Comparison of ENCODE assay signal across 21 cellular contexts in the genomic region with DNA sequence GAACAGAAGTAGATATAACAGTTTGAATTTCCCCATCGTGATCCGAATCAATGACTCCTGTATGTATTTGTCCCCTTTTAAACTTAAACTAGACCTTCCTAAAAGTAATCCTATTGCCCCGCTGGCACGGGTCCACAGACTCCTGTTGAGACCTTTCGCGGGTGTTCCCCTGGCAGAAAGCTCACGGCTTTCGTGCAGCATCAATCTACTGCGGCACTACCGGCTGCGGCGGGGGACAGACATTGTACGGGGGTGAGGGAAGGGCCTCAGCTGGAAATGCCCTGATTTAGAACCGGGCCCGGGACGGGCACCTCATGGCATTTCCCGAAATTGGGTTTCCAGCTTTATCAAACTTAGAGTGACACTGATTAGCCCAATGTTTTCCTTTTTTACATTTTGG. TPM values are rescaled to one million over a fixed set of nuclear protein-coding genes. Genes with fewer than 3 reads are reported as not detected.
A peak's percentile ranks its signal among the peaks of the same experiment; 100 is the strongest.
DNase-seq lines count a peak whose midpoint lies in the region; ATAC-seq, FAIRE-seq and TF ChIP-seq lines count a peak whose summit lies in the region.
"Had no signal": no experiment of that assay in that cellular context is flagged by ENCODE, and none has a peak within 500 bp of the region (broad histone marks: within the 10 kb centered on the region; RNA-seq: fewer than 3 reads in every experiment).

No MANE protein-coding gene starts in this region.

- H3K9me3 Mint-ChIP-seq in activated CD4-positive, alpha-beta T cell treated with anti-CD3 and anti-CD28 coated beads for 36 hours (ENCODE audit: low read depth) = peaks cover 7% of the 10 kb centered on the region
- H3K9me3 Mint-ChIP-seq in activated CD4-positive, alpha-beta T cell treated with anti-CD3 and anti-CD28 coated beads, Interleukin-2, amount 10 ng/mL, durations not matched to agents 7 days and 5 days = peaks cover 19% of the 10 kb centered on the region
- no peaks in the 10 kb centered on the region for H3K9me3 Mint-ChIP-seq in CD4-positive, alpha-beta T cell
- H3K9me3 Mint-ChIP-seq in activated CD4-positive, alpha-beta memory T cell treated with anti-CD3 and anti-CD28 coated beads for 36 hours = peaks cover 26% of the 10 kb centered on the region

- CTCF ChIA-PET in activated CD4-positive, alpha-beta T cell treated with anti-CD3 and anti-CD28 coated beads for 36 hours (lab: Charles Lee) = interaction anchor here (0.6 to 1.3 kb wide), 4 partner anchors 14 to 998 kb away, joined by 3 to 5 read pairs (median 3); no protein-coding TSS in a partner anchor
- CTCF ChIA-PET in activated CD4-positive, alpha-beta T cell treated with anti-CD3 and anti-CD28 coated beads, Interleukin-2, amount 10 ng/mL, durations not matched to agents 7 days and 5 days (lab: Charles Lee) = interaction anchor here (1.0 to 2.0 kb wide), 6 partner anchors 9 to 49 kb away, joined by 5 to 12 read pairs (median 6); a partner anchor contains a TSS
- CTCF ChIA-PET in CD4-positive, alpha-beta T cell (lab: Charles Lee) = interaction anchor here (1.1 to 1.3 kb wide), 2 partner anchors 20 to 22 kb away, joined by 3 to 5 read pairs; no protein-coding TSS in a partner anchor
- CTCF ChIA-PET in activated CD4-positive, alpha-beta memory T cell treated with anti-CD3 and anti-CD28 coated beads for 36 hours (lab: Charles Lee) = interaction anchor here (0.7 to 2.1 kb wide), 3 partner anchors 16 to 49 kb away, joined by 3 to 8 read pairs (median 5); no protein-coding TSS in a partner anchor

- no peaks in the 10 kb centered on the region for H3K9me3 ChIP-seq in CD4-positive, alpha-beta T cell (ENCODE audit: control insufficient read depth, low read length)
- no peaks in the 10 kb centered on the region for H3K9me3 ChIP-seq in mucosa of descending colon
- H3K9me3 ChIP-seq in small intestine (ENCODE audit: control insufficient read depth, low read depth) = no peaks in the 10 kb centered on the region

- DNase-seq in activated CD4-positive, alpha-beta T cell treated with anti-CD3 and anti-CD28 coated beads for 36 hours = no peak
- no peak for DNase-seq in activated CD4-positive, alpha-beta T cell treated with anti-CD3 and anti-CD28 coated beads, Interleukin-2, amount 10 ng/mL, durations not matched to agents 7 days and 5 days
- no peak for DNase-seq in CD4-positive, alpha-beta T cell
- DNase-seq in activated CD4-positive, alpha-beta memory T cell treated with anti-CD3 and anti-CD28 coated beads for 36 hours = no peak
- DNase-seq in mucosa of descending colon (peak in 2 of 3 donors; percentile 10 to 43), small intestine (no peak)
- no peak for DNase-seq in stimulated activated CD4-positive, alpha-beta T cell treated with anti-CD3 and anti-CD28 coated beads, Interleukin-2, amount 100 ng/mL, for 48 hours
- DNase-seq: DMS79 treated with DMSO at 0.1 percent for 48 hours, GDM1, HCEC 1CT, NCI-H1417, NCI-H1930, NCI-H510A, NCI-H82 had no signal

- no peak for ATAC-seq in activated CD4-positive, alpha-beta T cell treated with anti-CD3 and anti-CD28 coated beads for 36 hours
- ATAC-seq in CD4-positive, alpha-beta T cell (ENCODE audit: poor library complexity) = no peak
- no peak for ATAC-seq in mucosa of descending colon

- POLR2A ChIA-PET in activated CD4-positive, alpha-beta T cell treated with anti-CD3 and anti-CD28 coated beads for 36 hours (lab: Charles Lee) = interaction anchor here (1.1 to 1.2 kb wide), 2 partner anchors 9 to 17 kb away, joined by 3 to 5 read pairs; no protein-coding TSS in a partner anchor
- POLR2A ChIA-PET in activated CD4-positive, alpha-beta T cell treated with anti-CD3 and anti-CD28 coated beads, Interleukin-2, amount 10 ng/mL, durations not matched to agents 7 days and 5 days (lab: Charles Lee) = no interaction called here
- POLR2A ChIA-PET in CD4-positive, alpha-beta T cell (lab: Charles Lee) = interaction anchor here (1.0 to 1.6 kb wide), 3 partner anchors 9 to 15 kb away, joined by 3 to 5 read pairs (median 4); a partner anchor contains a TSS
- POLR2A ChIA-PET in activated CD4-positive, alpha-beta memory T cell treated with anti-CD3 and anti-CD28 coated beads for 36 hours (lab: Charles Lee) = interaction anchor here (0.7 kb wide), 1 partner anchor 21 kb away, joined by 4 read pairs; no protein-coding TSS in a partner anchor

- H3K36me3 Mint-ChIP-seq in activated CD4-positive, alpha-beta T cell treated with anti-CD3 and anti-CD28 coated beads for 36 hours (ENCODE audit: low read depth) = peaks cover 31% of the 10 kb centered on the region
- peaks cover 52% of the 10 kb centered on the region for H3K36me3 Mint-ChIP-seq in activated CD4-positive, alpha-beta T cell treated with anti-CD3 and anti-CD28 coated beads, Interleukin-2, amount 10 ng/mL, durations not matched to agents 7 days and 5 days (ENCODE audit: low read depth)
- H3K36me3 Mint-ChIP-seq in CD4-positive, alpha-beta T cell (ENCODE audit: low read depth) = peaks cover 7% of the 10 kb centered on the region
- H3K36me3 Mint-ChIP-seq in activated CD4-positive, alpha-beta memory T cell treated with anti-CD3 and anti-CD28 coated beads for 36 hours = peaks cover 31% of the 10 kb centered on the region
- H3K36me3 Mint-ChIP-seq: IgD-negative memory B cell had no signal

- H3K36me3 ChIP-seq in mucosa of descending colon (ENCODE audit: low read depth) (no peaks in the 10 kb centered on the region), small intestine (ENCODE audit: control insufficient read depth in 2 of 2, insufficient read depth in 2 of 2, low read length in 2 of 2) (no peaks in the 10 kb centered on the region)

- no peaks in the 10 kb centered on the region for H3K27me3 ChIP-seq in CD4-positive, alpha-beta T cell (ENCODE audit: control insufficient read depth, insufficient read depth, low read length)
- no peaks in the 10 kb centered on the region for H3K27me3 ChIP-seq in small intestine (ENCODE audit: control insufficient read depth in 2 of 2, insufficient read depth in 2 of 2, low read length in 2 of 2)

- peak overlapping the region; percentile 91 for H3K27ac Mint-ChIP-seq in activated CD4-positive, alpha-beta T cell treated with anti-CD3 and anti-CD28 coated beads for 36 hours
- no peak overlapping the region for H3K27ac Mint-ChIP-seq in activated CD4-positive, alpha-beta T cell treated with anti-CD3 and anti-CD28 coated beads, Interleukin-2, amount 10 ng/mL, durations not matched to agents 7 days and 5 days
- H3K27ac Mint-ChIP-seq in CD4-positive, alpha-beta T cell = peak overlapping the region; percentile 95
- peak overlapping the region; percentile 81 for H3K27ac Mint-ChIP-seq in activated CD4-positive, alpha-beta memory T cell treated with anti-CD3 and anti-CD28 coated beads for 36 hours
- H3K27ac Mint-ChIP-seq: IgD-negative memory B cell had no signal

- H3K4me1 ChIP-seq in mucosa of descending colon (ENCODE audit: low read depth) (no peaks in the 10 kb centered on the region), small intestine (ENCODE audit: control insufficient read depth in 2 of 2, insufficient read depth in 1 of 2, low read depth in 1 of 2, low read length in 1 of 2) (no peaks in the 10 kb centered on the region)

- H3K4me1 Mint-ChIP-seq in activated CD4-positive, alpha-beta T cell treated with anti-CD3 and anti-CD28 coated beads for 36 hours = peaks cover 85% of the 10 kb centered on the region
- H3K4me1 Mint-ChIP-seq in activated CD4-positive, alpha-beta T cell treated with anti-CD3 and anti-CD28 coated beads, Interleukin-2, amount 10 ng/mL, durations not matched to agents 7 days and 5 days = peaks cover 80% of the 10 kb centered on the region
- H3K4me1 Mint-ChIP-seq in CD4-positive, alpha-beta T cell (ENCODE audit: low read depth) = peaks cover 84% of the 10 kb centered on the region
- peaks cover 75% of the 10 kb centered on the region for H3K4me1 Mint-ChIP-seq in activated CD4-positive, alpha-beta memory T cell treated with anti-CD3 and anti-CD28 coated beads for 36 hours (ENCODE audit: low read depth)

- FAIRE-seq in small intestine (lab: Jason Lieb, UNC) = no peak
- FAIRE-seq: D721Med, GM12892, RCC 7860 had no signal

- no peaks in the 10 kb centered on the region for H3K27me3 Mint-ChIP-seq in activated CD4-positive, alpha-beta T cell treated with anti-CD3 and anti-CD28 coated beads for 36 hours
- H3K27me3 Mint-ChIP-seq in activated CD4-positive, alpha-beta T cell treated with anti-CD3 and anti-CD28 coated beads, Interleukin-2, amount 10 ng/mL, durations not matched to agents 7 days and 5 days = no peaks in the 10 kb centered on the region
- no peaks in the 10 kb centered on the region for H3K27me3 Mint-ChIP-seq in CD4-positive, alpha-beta T cell
- no peaks in the 10 kb centered on the region for H3K27me3 Mint-ChIP-seq in activated CD4-positive, alpha-beta memory T cell treated with anti-CD3 and anti-CD28 coated beads for 36 hours
- H3K27me3 Mint-ChIP-seq: IgD-negative memory B cell had no signal

- intact Hi-C loops in activated CD4-positive, alpha-beta T cell treated with anti-CD3 and anti-CD28 coated beads for 36 hours (cut with DNase I, micrococcal nuclease) = no loop called here
- intact Hi-C loops in CD4-positive, alpha-beta T cell (cut with DNase I, micrococcal nuclease) = no loop called here
- intact Hi-C loops in activated CD4-positive, alpha-beta memory T cell treated with anti-CD3 and anti-CD28 coated beads for 36 hours (cut with micrococcal nuclease) = no loop called here
- intact Hi-C loops in mucosa of descending colon (cut with DNase I, micrococcal nuclease) = no loop called here

- no peak overlapping the region for H3K27ac ChIP-seq in CD4-positive, alpha-beta T cell (ENCODE audit: low read depth, low read length)
- no peak overlapping the region for H3K27ac ChIP-seq in small intestine (ENCODE audit: low read depth in 1 of 2, low read length in 1 of 2)

- no peak for TF ChIP-seq CTCF in CD4-positive, alpha-beta T cell (IDR thresholded peaks at IDR 0.05)
- TF ChIP-seq CTCF in mucosa of descending colon (IDR thresholded peaks at IDR 0.05) = no peak

- H3K4me3 ChIP-seq in mucosa of descending colon (no peak overlapping the region), small intestine (ENCODE audit: low read depth in 1 of 2, low read length in 2 of 2) (no peak overlapping the region)

- WGBS in small intestine, 3 donors = 89 to 95% (median 91%) methylated on average over 17 of the region's 17 CpGs

- H3K4me3 Mint-ChIP-seq in activated CD4-positive, alpha-beta T cell treated with anti-CD3 and anti-CD28 coated beads for 36 hours = no peak overlapping the region
- H3K4me3 Mint-ChIP-seq in activated CD4-positive, alpha-beta T cell treated with anti-CD3 and anti-CD28 coated beads, Interleukin-2, amount 10 ng/mL, durations not matched to agents 7 days and 5 days = no peak overlapping the region
- no peak overlapping the region for H3K4me3 Mint-ChIP-seq in CD4-positive, alpha-beta T cell
- H3K4me3 Mint-ChIP-seq in activated CD4-positive, alpha-beta memory T cell treated with anti-CD3 and anti-CD28 coated beads for 36 hours = no peak overlapping the region
- H3K4me3 Mint-ChIP-seq: IgD-negative memory B cell had no signal

RNA-seq across cellular contexts. Expression of a gene that starts 14.6 kb away (rescaled TPM):
- total RNA-seq in activated CD4-positive, alpha-beta T cell treated with anti-CD3 and anti-CD28 coated beads for 36 hours = 1,000 to 10,000 TPM; 1,864 to 2,360 TPM
- 1,000 to 10,000 TPM; 2,973 to 3,212 TPM for total RNA-seq in activated CD4-positive, alpha-beta T cell treated with anti-CD3 and anti-CD28 coated beads, Interleukin-2, amount 10 ng/mL, durations not matched to agents 7 days and 5 days
- total RNA-seq in CD4-positive, alpha-beta T cell = 100 to 1,000 TPM; 378 to 383 TPM
- total RNA-seq in activated CD4-positive, alpha-beta memory T cell treated with anti-CD3 and anti-CD28 coated beads for 36 hours = 1,000 to 10,000 TPM; 2,504 to 2,532 TPM
- 100 to 1,000 TPM; 394 to 627 (median 413) TPM for total RNA-seq in mucosa of descending colon
- 1,000 to 10,000 TPM in 1 of 3 donors, 100 to 1,000 TPM in 2; 209 to 1,061 (median 804) TPM for polyA plus RNA-seq in small intestine

RNA-seq across cellular contexts. Expression of a gene that starts 19.1 kb away (rescaled TPM):
- under 1 TPM; 0.11 to 0.30 TPM for total RNA-seq in activated CD4-positive, alpha-beta T cell treated with anti-CD3 and anti-CD28 coated beads for 36 hours
- total RNA-seq in activated CD4-positive, alpha-beta T cell treated with anti-CD3 and anti-CD28 coated beads, Interleukin-2, amount 10 ng/mL, durations not matched to agents 7 days and 5 days = under 1 TPM; 0.29 to 0.35 TPM
- total RNA-seq in CD4-positive, alpha-beta T cell = under 1 TPM; 0.36 to 0.56 TPM
- under 1 TPM in 1 of 2 experiments, not detected in 1; 0.19 TPM for total RNA-seq in activated CD4-positive, alpha-beta memory T cell treated with anti-CD3 and anti-CD28 coated beads for 36 hours
- total RNA-seq in mucosa of descending colon = not detected
- under 1 TPM in 1 of 3 donors, not detected in 2; 0.03 TPM for polyA plus RNA-seq in small intestine
- total RNA-seq: A673, HT1080, LHCN-M2 had no signal
- polyA plus RNA-seq: IgD-negative memory B cell had no signal

RNA-seq across cellular contexts. Expression of a gene that starts 32.4 kb away (rescaled TPM):
- total RNA-seq in activated CD4-positive, alpha-beta T cell treated with anti-CD3 and anti-CD28 coated beads for 36 hours = under 1 TPM; 0.21 to 0.32 TPM
- total RNA-seq in activated CD4-positive, alpha-beta T cell treated with anti-CD3 and anti-CD28 coated beads, Interleukin-2, amount 10 ng/mL, durations not matched to agents 7 days and 5 days = not detected
- total RNA-seq in CD4-positive, alpha-beta T cell = not detected
- under 1 TPM in 1 of 2 experiments, not detected in 1; 0.21 TPM for total RNA-seq in activated CD4-positive, alpha-beta memory T cell treated with anti-CD3 and anti-CD28 coated beads for 36 hours
- total RNA-seq in mucosa of descending colon = 10 to 100 TPM in 2 of 3 donors, 1 to 10 TPM in 1; 8.5 to 10.2 (median 10.2) TPM
- polyA plus RNA-seq in small intestine = 10 to 100 TPM; 15.4 to 17.7 (median 16.9) TPM
- polyA plus RNA-seq: IgD-negative memory B cell had no signal

RNA-seq across cellular contexts. Expression of a gene that starts 33.7 kb away (rescaled TPM):
- under 1 TPM; 0.55 to 0.91 TPM for total RNA-seq in activated CD4-positive, alpha-beta T cell treated with anti-CD3 and anti-CD28 coated beads for 36 hours
- total RNA-seq in activated CD4-positive, alpha-beta T cell treated with anti-CD3 and anti-CD28 coated beads, Interleukin-2, amount 10 ng/mL, durations not matched to agents 7 days and 5 days = 10 to 100 TPM; 18.1 to 19.8 TPM
- under 1 TPM; 0.42 to 0.80 TPM for total RNA-seq in CD4-positive, alpha-beta T cell
- total RNA-seq in activated CD4-positive, alpha-beta memory T cell treated with anti-CD3 and anti-CD28 coated beads for 36 hours = 1 to 10 TPM; 2.2 TPM
- 1 to 10 TPM in 2 of 3 donors, under 1 TPM in 1; 0.69 to 4.0 (median 2.1) TPM for total RNA-seq in mucosa of descending colon
- under 1 TPM; 0.54 to 0.89 (median 0.67) TPM for polyA plus RNA-seq in small intestine

RNA-seq across cellular contexts. Expression of a gene that starts 43.3 kb away (rescaled TPM):
- total RNA-seq in activated CD4-positive, alpha-beta T cell treated with anti-CD3 and anti-CD28 coated beads for 36 hours = 1 to 10 TPM in 1 of 2 experiments, under 1 TPM in 1; 0.58 to 1.2 TPM
- under 1 TPM; 0.20 to 0.23 TPM for total RNA-seq in activated CD4-positive, alpha-beta T cell treated with anti-CD3 and anti-CD28 coated beads, Interleukin-2, amount 10 ng/mL, durations not matched to agents 7 days and 5 days
- total RNA-seq in CD4-positive, alpha-beta T cell = not detected
- under 1 TPM; 0.40 to 0.46 TPM for total RNA-seq in activated CD4-positive, alpha-beta memory T cell treated with anti-CD3 and anti-CD28 coated beads for 36 hours
- 100 to 1,000 TPM in 1 of 3 donors, 10 to 100 TPM in 2; 49.1 to 102 (median 75.5) TPM for total RNA-seq in mucosa of descending colon
- polyA plus RNA-seq in small intestine = 10 to 100 TPM; 26.8 to 47.8 (median 40.3) TPM
- total RNA-seq: A673, HT1080, LHCN-M2 had no signal
- polyA plus RNA-seq: IgD-negative memory B cell had no signal

Comparison
In these comparisons a context has a peak if more than half of its experiments do, and no peak if none do; other contexts are left out.
1. DNase-seq: peak in mucosa of descending colon (2 of 3); none in activated CD4-positive, alpha-beta T cell treated with anti-CD3 and anti-CD28 coated beads for 36 hours (single experiment), activated CD4-positive, alpha-beta T cell treated with anti-CD3 and anti-CD28 coated beads, Interleukin-2, amount 10 ng/mL, durations not matched to agents 7 days and 5 days (single experiment), CD4-positive, alpha-beta T cell (0 of 10), activated CD4-positive, alpha-beta memory T cell treated with anti-CD3 and anti-CD28 coated beads for 36 hours (single experiment), stimulated activated CD4-positive, alpha-beta T cell treated with anti-CD3 and anti-CD28 coated beads, Interleukin-2, amount 100 ng/mL, for 48 hours (0 of 2) and small intestine (single experiment).
2. RNA of a gene that starts 32.4 kb away (total RNA-seq): 8.5 to 10.2 TPM in mucosa of descending colon; 0.21 to 0.32 TPM in activated CD4-positive, alpha-beta T cell treated with anti-CD3 and anti-CD28 coated beads for 36 hours, 0.21 TPM in activated CD4-positive, alpha-beta memory T cell treated with anti-CD3 and anti-CD28 coated beads for 36 hours, not detected in activated CD4-positive, alpha-beta T cell treated with anti-CD3 and anti-CD28 coated beads, Interleukin-2, amount 10 ng/mL, durations not matched to agents 7 days and 5 days and not detected in CD4-positive, alpha-beta T cell; every median in the first group is over 4 times any median in the second.